1 cellular context compared by ENCODE assay signal in genomic region chr3:194136519-194137313, GRCh38.
TF ChIP-seq lines count a peak whose summit lies in the region.

No MANE protein-coding gene starts in this region.

TF ChIP-seq in HepG2, 621 proteins besides CTCF, POLR2A, EP300 and RAD21 (continued from another document and continues in another):
- 0 out of 2 replicates have a peak, but pooled peaks have one; percentile 21 for TF ChIP-seq ZHX1 (CRISPR knock-in tag; IDR thresholded peaks at IDR 0.05; ENCODE audit: low read depth)
- 0 out of 2 replicates have a peak, but pooled peaks have one; percentile 33 for TF ChIP-seq NFAT5 (CRISPR knock-in tag; IDR thresholded peaks at IDR 0.05)
- TF ChIP-seq SATB2 (CRISPR knock-in tag; IDR thresholded peaks at IDR 0.05), result no peak
- TF ChIP-seq ZSCAN22 (CRISPR knock-in tag; IDR thresholded peaks at IDR 0.05), result no peak
- peak; percentile 60; the same call in 1 of the 2 replicates for TF ChIP-seq POGK (CRISPR knock-in tag; conservative IDR thresholded peaks at IDR 0.05)
- no peak for TF ChIP-seq HNF1A (IDR thresholded peaks at IDR 0.05; ENCODE audit: low read depth)
- TF ChIP-seq HNF1A (CRISPR knock-in tag; IDR thresholded peaks at IDR 0.05; ENCODE audit: borderline replicate concordance), result no peak
- 0 out of 2 replicates have a peak, but pooled peaks have one; percentile 6 for TF ChIP-seq AKAP8 (CRISPR knock-in tag; IDR thresholded peaks at IDR 0.05)
- no peak for TF ChIP-seq ADNP (CRISPR knock-in tag; IDR thresholded peaks at IDR 0.05)
- 0 out of 2 replicates have a peak, but pooled peaks have one; percentile 50 for TF ChIP-seq ZNF572 (CRISPR knock-in tag; IDR thresholded peaks at IDR 0.05)
- TF ChIP-seq RAD51 (IDR thresholded peaks at IDR 0.05; ENCODE audit: borderline replicate concordance), result no peak
- TF ChIP-seq HDAC1 (CRISPR knock-in tag; IDR thresholded peaks at IDR 0.05), result no peak; the same call in 1 of the 2 replicates
- no peak for TF ChIP-seq MED1 (CRISPR knock-in tag; IDR thresholded peaks at IDR 0.05)
- no peak for TF ChIP-seq NAIF1 (CRISPR knock-in tag; IDR thresholded peaks at IDR 0.05; ENCODE audit: borderline replicate concordance)
- 0 out of 2 replicates have a peak, but pooled peaks have one; percentile 14 for TF ChIP-seq SETDB1 (CRISPR knock-in tag; IDR thresholded peaks at IDR 0.05; ENCODE audit: borderline replicate concordance)
- peak; percentile 11; the same call in 1 of the 2 replicates for TF ChIP-seq HOXA5 (CRISPR knock-in tag; IDR thresholded peaks at IDR 0.05)
- TF ChIP-seq THAP9 (CRISPR knock-in tag; IDR thresholded peaks at IDR 0.05; ENCODE audit: borderline replicate concordance), result 0 out of 2 replicates have a peak, but pooled peaks have one; percentile 36
- no peak for TF ChIP-seq ZBTB40 (IDR thresholded peaks at IDR 0.05)
- TF ChIP-seq ZBTB40 (CRISPR knock-in tag; IDR thresholded peaks at IDR 0.05), result no peak
- 0 out of 2 replicates have a peak, but pooled peaks have one; percentile 21 for TF ChIP-seq ZNF263 (CRISPR knock-in tag; IDR thresholded peaks at IDR 0.05)
- peak; percentile 19 for TF ChIP-seq MED8 (CRISPR knock-in tag; IDR thresholded peaks at IDR 0.05; ENCODE audit: insufficient replicate concordance)
